ENCODE assay signal across 8 cellular contexts in genomic region chr2:62506421-62506750, GRCh38. TPM values are rescaled to one million over a fixed set of nuclear protein-coding genes. Genes with fewer than 3 reads are reported as not detected.
DNase-seq lines count a peak whose midpoint lies in the region; ATAC-seq, FAIRE-seq and TF ChIP-seq lines count a peak whose summit lies in the region.

No MANE protein-coding gene starts in this region.

- H3K79me2 ChIP-seq in GM23338 (replicated peaks; ENCODE audit: insufficient read depth): no peaks in the 10 kb centered on the region
- H3K79me2 ChIP-seq in osteoblast (ENCODE audit: insufficient read depth, low read length): no peaks in the 10 kb centered on the region

- DNase-seq in GM23338 (ENCODE audit: low spot score) (no peak), NB4 (ENCODE audit: low read depth) (no peak), epithelial cell of proximal tubule (ENCODE audit: low read depth) (peak; percentile 29), osteoblast (ENCODE audit: insufficient read length, low spot score, missing footprints) (no peak), OCI-M2 (lab: John Stamatoyannopoulos, UW; ENCODE audit: unreplicated experiment) (no peak), T-helper 9 cell (no peak), urothelium cell line (ENCODE audit: low spot score) (no peak)

- H3K4me2 ChIP-seq in GM23338: peak overlapping the region; percentile 81
- H3K4me2 ChIP-seq in osteoblast (ENCODE audit: insufficient read depth, low read length): peak overlapping the region; percentile 95

- H2AFZ ChIP-seq in GM23338: peak overlapping the region; percentile 95
- peak overlapping the region; percentile 95 for H2AFZ ChIP-seq in osteoblast (ENCODE audit: low read length)

- H3K27ac ChIP-seq in GM23338 (ENCODE audit: low read depth) (peak overlapping the region; percentile 82), osteoblast (ENCODE audit: low read depth, low read length) (peak overlapping the region; percentile 83)

- no peaks in the 10 kb centered on the region for H3K9me3 ChIP-seq in osteoblast (ENCODE audit: low read depth, low read length)

- no peaks in the 10 kb centered on the region for H3F3A ChIP-seq in GM23338 (replicated peaks; ENCODE audit: low read depth)

- ATAC-seq in GM18505 (IDR thresholded peaks at IDR 0.05; ENCODE audit: unreplicated experiment) (peak; percentile 44), GM23338 (peak; percentile 4)

- H3K4me3 Mint-ChIP-seq in GM23338: peak overlapping the region; percentile 87

- no peaks in the 10 kb centered on the region for H3K36me3 Mint-ChIP-seq in GM23338 (ENCODE audit: low read depth)

- H3K9me3 Mint-ChIP-seq in GM23338: no peaks in the 10 kb centered on the region

- 0 out of 2 replicates have a peak, but pooled peaks cover 4% of the 10 kb centered on the region for H3K4me1 ChIP-seq in GM23338 (ENCODE audit: insufficient read depth)
- H3K4me1 ChIP-seq in osteoblast (ENCODE audit: insufficient read depth, low read length): peaks cover 9% of the 10 kb centered on the region

- H3K27me3 ChIP-seq in GM23338 (ENCODE audit: insufficient read depth): no peaks in the 10 kb centered on the region
- no peaks in the 10 kb centered on the region for H3K27me3 ChIP-seq in osteoblast (ENCODE audit: insufficient read depth, low read length)

- peaks cover 6% of the 10 kb centered on the region for H3K27me3 Mint-ChIP-seq in GM23338 (ENCODE audit: insufficient read depth, low read depth, poor library complexity)

- H3K4me1 Mint-ChIP-seq in GM23338: peaks cover 11% of the 10 kb centered on the region

- H3K36me3 ChIP-seq in GM23338 (ENCODE audit: insufficient read depth) (no peaks in the 10 kb centered on the region), osteoblast (ENCODE audit: insufficient read depth, low read length) (no peaks in the 10 kb centered on the region)

- no peak for TF ChIP-seq POLR2A in GM18505 (IDR thresholded peaks at IDR 0.05; ENCODE audit: borderline replicate concordance, extremely low read depth, insufficient read depth, insufficient read length)
- TF ChIP-seq POLR2A in NB4 (IDR thresholded peaks at IDR 0.05; ENCODE audit: extremely low read depth, insufficient read length): no peak

- H3K9me2 ChIP-seq in GM23338 (ENCODE audit: insufficient read depth): no peaks in the 10 kb centered on the region

- no peaks in the 10 kb centered on the region for H4K20me1 ChIP-seq in GM23338 (replicated peaks; ENCODE audit: insufficient read depth)
- no peaks in the 10 kb centered on the region for H4K20me1 ChIP-seq in osteoblast (ENCODE audit: insufficient read depth, low read length)

- peak overlapping the region; percentile 68 for H3K4me3 ChIP-seq in GM23338
- peak overlapping the region; percentile 67 for H3K4me3 ChIP-seq in NB4 (ENCODE audit: low read depth, low read length)
- peak overlapping the region; percentile 73 for H3K4me3 ChIP-seq in epithelial cell of proximal tubule (ENCODE audit: low read depth, low read length)
- H3K4me3 ChIP-seq in osteoblast (ENCODE audit: insufficient read depth, low read length): peak overlapping the region; percentile 87

- peak overlapping the region; percentile 91 for H3K27ac Mint-ChIP-seq in GM23338

- FAIRE-seq in urothelium cell line (lab: Jason Lieb, UNC): no peak

- TF ChIP-seq CTCF in GM23338 (conservative IDR thresholded peaks at IDR 0.05; ENCODE audit: low read depth in 2 of 2) (no peak), NB4 (IDR thresholded peaks at IDR 0.05; ENCODE audit: low read depth, low read length) (no peak), epithelial cell of proximal tubule (conservative IDR thresholded peaks at IDR 0.05; ENCODE audit: low read depth, low read length) (no peak), osteoblast (IDR thresholded peaks at IDR 0.05; ENCODE audit: extremely low read depth, low read depth, low read length) (no peak)

TF ChIP-seq in GM23338, 12 proteins besides CTCF, POLR2A, EP300 and RAD21 (continues in another document):
- TF ChIP-seq POLR2AphosphoS5 (IDR thresholded peaks at IDR 0.05; ENCODE audit: low read depth) (no peak), ZNF114 (CRISPR knock-in tag; IDR thresholded peaks at IDR 0.05) (no peak), ZNF462 (CRISPR knock-in tag; IDR thresholded peaks at IDR 0.05) (no peak), EZH2phosphoT487 (IDR thresholded peaks at IDR 0.05; ENCODE audit: unreplicated experiment) (no peak)
- TF ChIP-seq, protein P1, sequence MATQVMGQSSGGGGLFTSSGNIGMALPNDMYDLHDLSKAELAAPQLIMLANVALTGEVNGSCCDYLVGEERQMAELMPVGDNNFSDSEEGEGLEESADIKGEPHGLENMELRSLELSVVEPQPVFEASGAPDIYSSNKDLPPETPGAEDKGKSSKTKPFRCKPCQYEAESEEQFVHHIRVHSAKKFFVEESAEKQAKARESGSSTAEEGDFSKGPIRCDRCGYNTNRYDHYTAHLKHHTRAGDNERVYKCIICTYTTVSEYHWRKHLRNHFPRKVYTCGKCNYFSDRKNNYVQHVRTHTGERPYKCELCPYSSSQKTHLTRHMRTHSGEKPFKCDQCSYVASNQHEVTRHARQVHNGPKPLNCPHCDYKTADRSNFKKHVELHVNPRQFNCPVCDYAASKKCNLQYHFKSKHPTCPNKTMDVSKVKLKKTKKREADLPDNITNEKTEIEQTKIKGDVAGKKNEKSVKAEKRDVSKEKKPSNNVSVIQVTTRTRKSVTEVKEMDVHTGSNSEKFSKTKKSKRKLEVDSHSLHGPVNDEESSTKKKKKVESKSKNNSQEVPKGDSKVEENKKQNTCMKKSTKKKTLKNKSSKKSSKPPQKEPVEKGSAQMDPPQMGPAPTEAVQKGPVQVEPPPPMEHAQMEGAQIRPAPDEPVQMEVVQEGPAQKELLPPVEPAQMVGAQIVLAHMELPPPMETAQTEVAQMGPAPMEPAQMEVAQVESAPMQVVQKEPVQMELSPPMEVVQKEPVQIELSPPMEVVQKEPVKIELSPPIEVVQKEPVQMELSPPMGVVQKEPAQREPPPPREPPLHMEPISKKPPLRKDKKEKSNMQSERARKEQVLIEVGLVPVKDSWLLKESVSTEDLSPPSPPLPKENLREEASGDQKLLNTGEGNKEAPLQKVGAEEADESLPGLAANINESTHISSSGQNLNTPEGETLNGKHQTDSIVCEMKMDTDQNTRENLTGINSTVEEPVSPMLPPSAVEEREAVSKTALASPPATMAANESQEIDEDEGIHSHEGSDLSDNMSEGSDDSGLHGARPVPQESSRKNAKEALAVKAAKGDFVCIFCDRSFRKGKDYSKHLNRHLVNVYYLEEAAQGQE (IDR thresholded peaks at IDR 0.05; ENCODE audit: unreplicated experiment): no peak

RNA-seq across cellular contexts. Expression of gene TMEM17, which starts 0.4 kb away (rescaled TPM):
- 0.94 and 3.0 TPM in 2 replicates for total RNA-seq in GM23338 (2014; rRNA removed; shearing (Covaris generic))
- 1.2 and 1.7 TPM in 2 replicates for polyA plus RNA-seq in GM23338 (2016; fragmentation: Nextera tagmentation; extraction: Ambion mirVana)
- total RNA-seq in epithelial cell of proximal tubule (2.1 and 3.5 TPM in 2 replicates), osteoblast (2.9 and 3.3 TPM in 2 replicates)
